16 cellular contexts compared by ENCODE assay signal in the genomic region with DNA sequence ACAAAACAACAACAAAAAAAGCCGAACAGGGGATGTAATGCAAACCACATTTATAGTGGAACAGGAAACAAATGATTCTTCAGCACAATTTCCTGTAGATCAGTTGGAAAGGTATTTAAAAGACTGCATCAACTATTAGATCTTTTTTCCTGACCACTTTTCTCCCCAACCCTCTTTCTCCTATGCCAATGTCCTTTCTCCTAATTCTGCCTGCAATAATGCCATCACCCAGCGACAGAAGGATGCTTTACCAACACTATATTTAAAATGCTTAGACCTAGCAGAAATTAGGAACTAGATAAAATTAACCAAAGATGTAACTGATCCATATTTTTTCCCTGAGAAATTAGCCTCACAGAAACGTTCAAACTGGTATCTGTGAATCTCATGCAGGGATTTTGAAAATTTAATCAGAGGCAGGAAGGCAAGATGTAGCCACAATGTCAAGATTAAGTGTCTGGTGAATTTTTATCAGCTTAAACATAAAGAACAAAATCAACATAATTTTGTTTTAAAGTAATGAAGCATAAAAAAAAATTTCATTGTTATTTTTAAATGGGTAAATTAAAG.
DNase-seq lines count a peak whose midpoint lies in the region; ATAC-seq and TF ChIP-seq lines count a peak whose summit lies in the region.
"Had no signal": no experiment of that assay in that cellular context is flagged by ENCODE, and none has a peak within 500 bp of the region (broad histone marks: within the 10 kb centered on the region; RNA-seq: fewer than 3 reads in every experiment).

No MANE protein-coding gene starts in this region.

- peaks cover 83% of the 10 kb centered on the region for H3K4me1 ChIP-seq in OCI-LY3 (ENCODE audit: low read length)

- H3K27ac Mint-ChIP-seq in glutamatergic neuron (ENCODE audit: unreplicated experiment), result peak overlapping the region; percentile 86
- H3K27ac Mint-ChIP-seq: CD8-positive, alpha-beta memory T cell had no signal

- no peak overlapping the region for H2AFZ ChIP-seq in OCI-LY3 (ENCODE audit: low read depth, low read length)

- TF ChIP-seq CTCF in GM12864 (IDR thresholded peaks at IDR 0.05; ENCODE audit: low read depth, low read length, missing control alignments) (no peak), OCI-LY3 (IDR thresholded peaks at IDR 0.05; ENCODE audit: low read depth, low read length) (no peak), glutamatergic neuron (IDR thresholded peaks at IDR 0.05; ENCODE audit: partially characterized antibody, unreplicated experiment) (no peak)

- H3K9me3 Mint-ChIP-seq in glutamatergic neuron (ENCODE audit: unreplicated experiment), result peaks cover 13% of the 10 kb centered on the region

- no peaks in the 10 kb centered on the region for H3K36me3 Mint-ChIP-seq in glutamatergic neuron (ENCODE audit: unreplicated experiment)
- H3K36me3 Mint-ChIP-seq: CD8-positive, alpha-beta memory T cell had no signal

- H3K4me3 ChIP-seq in GM12864 (ENCODE audit: low read depth, low read length), result peak overlapping the region; percentile 53
- peak overlapping the region; percentile 75; the same call in 1 of the 2 replicates for H3K4me3 ChIP-seq in OCI-LY3 (ENCODE audit: low read length)
- H3K4me3 ChIP-seq: Peyer's patch had no signal

- H3K9ac ChIP-seq in OCI-LY3 (ENCODE audit: low read length), result no peak overlapping the region

- no peak for DNase-seq in GM12864 (ENCODE audit: low read depth)
- no peak for DNase-seq in glutamatergic neuron
- DNase-seq in superior temporal gyrus (ENCODE audit: extremely low spot score), result peak; percentile 59
- no peak for DNase-seq in OCI-M2 (lab: John Stamatoyannopoulos, UW; ENCODE audit: unreplicated experiment)
- DNase-seq in NCI-H1694 (lab: John Stamatoyannopoulos, UW), result no peak
- DNase-seq: activated CD4-positive, alpha-beta T cell treated with anti-CD3 and anti-CD28 coated beads, Interleukin-2, amount 50 U/mL, for 48 hours; CD8-positive, alpha-beta memory T cell; mammary epithelial cell; Peyer's patch; posterior cingulate gyrus; stimulated activated CD4-positive, alpha-beta T cell treated with anti-CD3 and anti-CD28 coated beads, Interleukin-2, amount 100 ng/mL, for 48 hours; stimulated activated naive CD8-positive, alpha-beta T cell treated with anti-CD3 and anti-CD28 coated beads, Interleukin-15, Interleukin-2, amounts not matched to agents 100 U/mL and 50 U/mL, for 24 hours; T1000 had no signal

- H3K27me3 ChIP-seq in OCI-LY3 (ENCODE audit: low read depth, low read length), result no peaks in the 10 kb centered on the region
- H3K27me3 ChIP-seq: Peyer's patch had no signal

- peak overlapping the region; percentile 81 for H3K4me2 ChIP-seq in OCI-LY3 (ENCODE audit: low read length)

- peak overlapping the region; percentile 79 for H3K4me3 Mint-ChIP-seq in glutamatergic neuron (ENCODE audit: unreplicated experiment)
- H3K4me3 Mint-ChIP-seq: CD8-positive, alpha-beta memory T cell had no signal

- peaks cover 59% of the 10 kb centered on the region for H3K4me1 Mint-ChIP-seq in glutamatergic neuron (ENCODE audit: low read depth, unreplicated experiment)

- peaks cover 4% of the 10 kb centered on the region for H3K27me3 Mint-ChIP-seq in glutamatergic neuron (ENCODE audit: unreplicated experiment)

- H3K36me3 ChIP-seq in OCI-LY3 (replicated peaks; ENCODE audit: low read depth, low read length), result peaks cover 39% of the 10 kb centered on the region
- H3K36me3 ChIP-seq: Peyer's patch had no signal

- peaks cover 100% of the 10 kb centered on the region for H4K20me1 ChIP-seq in OCI-LY3 (ENCODE audit: insufficient read depth, low read length)

- 0 out of 2 replicates have a peak overlapping the region, but pooled peaks have one; percentile 1 for H3K27ac ChIP-seq in OCI-LY3 (ENCODE audit: low read length)
- H3K27ac ChIP-seq: epithelial cell of prostate had no signal

- ATAC-seq in GM19395 (IDR thresholded peaks at IDR 0.05; ENCODE audit: unreplicated experiment), result no peak
- ATAC-seq: stimulated activated naive CD8-positive, alpha-beta T cell treated with anti-CD3 and anti-CD28 coated beads, Interleukin-15, Interleukin-2, amounts not matched to agents 100 U/mL and 50 U/mL, for 24 hours had no signal

- H3K79me2 ChIP-seq in OCI-LY3 (ENCODE audit: low read length), result peaks cover 100% of the 10 kb centered on the region

- H3K9me3 ChIP-seq in OCI-LY3 (ENCODE audit: insufficient read depth, low read length), result no peaks in the 10 kb centered on the region
- H3K9me3 ChIP-seq: Peyer's patch had no signal
